In genomic region chr13:26964278-26965057, GRCh38 we compare ENCODE assay signal across 10 cellular contexts.
DNase-seq lines count a peak whose midpoint lies in the region; ATAC-seq, FAIRE-seq and TF ChIP-seq lines count a peak whose summit lies in the region.
"Had no signal": no experiment of that assay in that cellular context is flagged by ENCODE, and none has a peak within 500 bp of the region (broad histone marks: within the 10 kb centered on the region; RNA-seq: fewer than 3 reads in every experiment).

No MANE protein-coding gene starts in this region.

- H3K27ac ChIP-seq in small intestine (ENCODE audit: low read depth in 1 of 2, low read length in 1 of 2) = peak overlapping the region; percentile 67 to 87

- POLR2A ChIA-PET in HEK293T (lab: Yijun Ruan, JAX) = interaction anchor here (0.9 to 2.5 kb wide), 6 partner anchors 8 to 23 kb away, joined by 3 to 7 read pairs (median 4); no protein-coding TSS in a partner anchor

- no peak for FAIRE-seq in small intestine (lab: Jason Lieb, UNC)

- no peak for ATAC-seq in GM21717 (IDR thresholded peaks at IDR 0.05; ENCODE audit: unreplicated experiment)
- ATAC-seq in GM21576 (IDR thresholded peaks at IDR 0.05; ENCODE audit: unreplicated experiment) = no peak

- DNase-seq in HEK293T (ENCODE audit: extremely low spot score) (no peak), NCI-H526 (lab: John Stamatoyannopoulos, UW) (peak; percentile 86), glomerular visceral epithelial cell (ENCODE audit: extremely low spot score) (peak; percentile 44), small intestine (no peak), islet precursor cell (no peak)
- DNase-seq: activated CD4-positive, alpha-beta T cell treated with anti-CD3 and anti-CD28 coated beads, Interleukin-2, amount 10 ng/mL, durations not matched to agents 7 days and 5 days; amniotic stem cell; RPMI8226 had no signal

- no peaks in the 10 kb centered on the region for H3K9me3 ChIP-seq in small intestine (ENCODE audit: control insufficient read depth, low read depth)

- H3K27me3 ChIP-seq in small intestine (ENCODE audit: control insufficient read depth in 2 of 2, insufficient read depth in 2 of 2, low read length in 2 of 2) = no peaks in the 10 kb centered on the region

- no peak overlapping the region for H3K4me3 ChIP-seq in small intestine (ENCODE audit: low read depth in 1 of 2, low read length in 2 of 2)

- WGBS in small intestine, 3 donors = 56 to 64% (median 58%) methylated on average over 13 of the region's 13 CpGs

- H3K4me1 ChIP-seq in small intestine (ENCODE audit: control insufficient read depth in 2 of 2, insufficient read depth in 1 of 2, low read depth in 1 of 2, low read length in 1 of 2) = peaks cover 17 to 23% of the 10 kb centered on the region in 2 donors

- H3K36me3 ChIP-seq in small intestine (ENCODE audit: control insufficient read depth in 2 of 2, insufficient read depth in 2 of 2, low read length in 2 of 2) = no peaks in the 10 kb centered on the region

- CTCF ChIA-PET in HEK293T (lab: Yijun Ruan, JAX) = interaction anchor here (0.7 kb wide), 1 partner anchor 18 kb away, joined by 11 read pairs; no protein-coding TSS in a partner anchor

TF ChIP-seq in HEK293T, 16 proteins besides CTCF, POLR2A, EP300 and RAD21:
- TF ChIP-seq SUZ12 (IDR thresholded peaks at IDR 0.05) (no peak), PKNOX1 (IDR thresholded peaks at IDR 0.05) (peak; percentile 5; the same call in 1 of the 2 replicates), SP1 (IDR thresholded peaks at IDR 0.05) (no peak), TARDBP (IDR thresholded peaks at IDR 0.05) (no peak)

Comparison
In these comparisons a context has a peak if more than half of its experiments do, and no peak if none do; other contexts are left out.
1. DNase-seq: peak in NCI-H526 (2 of 2) and glomerular visceral epithelial cell (single experiment); none in HEK293T (single experiment), small intestine (single experiment) and islet precursor cell (single experiment).